ENCODE assay signal across 8 cellular contexts in genomic region chr6:47414517-47415167, GRCh38.
DNase-seq lines count a peak whose midpoint lies in the region; ATAC-seq and TF ChIP-seq lines count a peak whose summit lies in the region.

No MANE protein-coding gene starts in this region.

- ATAC-seq in GM21390 (IDR thresholded peaks at IDR 0.05; ENCODE audit: unreplicated experiment) (peak; percentile 73), HG03575 (IDR thresholded peaks at IDR 0.05; ENCODE audit: extremely low read depth, insufficient number of reproducible peaks, low FRiP score, unreplicated experiment) (peak; percentile 59)

- no peak for TF ChIP-seq POLR2A in sigmoid colon (IDR thresholded peaks at IDR 0.05)

- H3K4me1 ChIP-seq in sigmoid colon: peaks cover 0 to 6% (median 4%) of the 10 kb centered on the region in 4 donors

- TF ChIP-seq EP300 in sigmoid colon (IDR thresholded peaks at IDR 0.05): no peak

- TF ChIP-seq CTCF in sigmoid colon (IDR thresholded peaks at IDR 0.05): no peak

- H3K27me3 ChIP-seq in sigmoid colon: no peaks in the 10 kb centered on the region

- intact Hi-C loops in sigmoid colon (cut with DNase I): loop anchor here (2.0 to 10.0 kb wide), 4 partner anchors 64 to 366 kb away; no protein-coding TSS in a partner anchor

- 1 to 2% methylated on average over 11 of the region's 11 CpGs for WGBS in sigmoid colon, 2 donors

- peak overlapping the region; percentile 11 to 47 (median 43) for H3K4me3 ChIP-seq in sigmoid colon

- H3K27ac ChIP-seq in sigmoid colon: peak overlapping the region; percentile 43 to 52 (median 50)

- peaks cover 11% of the 10 kb centered on the region for H3K36me3 Mint-ChIP-seq in activated CD4-positive, alpha-beta T cell treated with anti-CD3 and anti-CD28 coated beads, Interleukin-2, amount 10 ng/mL, durations not matched to agents 7 days and 5 days (ENCODE audit: low read depth)

- peak overlapping the region; percentile 75 for H3K4me3 Mint-ChIP-seq in activated CD4-positive, alpha-beta T cell treated with anti-CD3 and anti-CD28 coated beads, Interleukin-2, amount 10 ng/mL, durations not matched to agents 7 days and 5 days

- H3K4me1 Mint-ChIP-seq in activated CD4-positive, alpha-beta T cell treated with anti-CD3 and anti-CD28 coated beads, Interleukin-2, amount 10 ng/mL, durations not matched to agents 7 days and 5 days: peaks cover 31% of the 10 kb centered on the region

- no peaks in the 10 kb centered on the region for H3K9me3 ChIP-seq in sigmoid colon

- CTCF ChIA-PET in activated CD4-positive, alpha-beta T cell treated with anti-CD3 and anti-CD28 coated beads, Interleukin-2, amount 10 ng/mL, durations not matched to agents 7 days and 5 days (lab: Charles Lee): interaction anchor here (0.5 to 3.7 kb wide), 6 partner anchors 12 to 365 kb away, joined by 3 to 9 read pairs (median 3); partner anchors contain the start of gene CD2AP

- no peaks in the 10 kb centered on the region for H3K36me3 ChIP-seq in sigmoid colon

- peak overlapping the region; percentile 95 for H3K27ac Mint-ChIP-seq in activated CD4-positive, alpha-beta T cell treated with anti-CD3 and anti-CD28 coated beads, Interleukin-2, amount 10 ng/mL, durations not matched to agents 7 days and 5 days

- DNase-seq in ELR (ENCODE audit: low read depth) (peak; percentile 62), germinal center (ENCODE audit: low spot score) (peak; percentile 14), sigmoid colon (no peak), NCI-H2081 treated with DMSO at 0.1 percent for 48 hours (lab: John Stamatoyannopoulos, UW) (no peak)
- peak; percentile 53 for DNase-seq in activated CD4-positive, alpha-beta T cell treated with anti-CD3 and anti-CD28 coated beads, Interleukin-2, amount 10 ng/mL, durations not matched to agents 7 days and 5 days
- no peak for DNase-seq in effector CD4-positive, alpha-beta T cell

- H3K27me3 Mint-ChIP-seq in activated CD4-positive, alpha-beta T cell treated with anti-CD3 and anti-CD28 coated beads, Interleukin-2, amount 10 ng/mL, durations not matched to agents 7 days and 5 days: peaks cover 8% of the 10 kb centered on the region

- peaks cover 13% of the 10 kb centered on the region for H3K9me3 Mint-ChIP-seq in activated CD4-positive, alpha-beta T cell treated with anti-CD3 and anti-CD28 coated beads, Interleukin-2, amount 10 ng/mL, durations not matched to agents 7 days and 5 days

- POLR2A ChIA-PET in activated CD4-positive, alpha-beta T cell treated with anti-CD3 and anti-CD28 coated beads, Interleukin-2, amount 10 ng/mL, durations not matched to agents 7 days and 5 days (lab: Charles Lee): interaction anchor here (1.1 kb wide), 1 partner anchor 63 kb away, joined by 9 read pairs; the partner anchor contains the start of gene CD2AP

Comparison
In these comparisons a context has a peak if more than half of its experiments do, and no peak if none do; other contexts are left out.
1. DNase-seq: peak in ELR (single experiment), activated CD4-positive, alpha-beta T cell treated with anti-CD3 and anti-CD28 coated beads, Interleukin-2, amount 10 ng/mL, durations not matched to agents 7 days and 5 days (single experiment) and germinal center (single experiment); none in sigmoid colon (single experiment), NCI-H2081 treated with DMSO at 0.1 percent for 48 hours (single experiment) and effector CD4-positive, alpha-beta T cell (single experiment).